ENCODE assay signal across 18 cellular contexts in genomic region chr6:24663198-24663597, GRCh38. TPM values are rescaled to one million over a fixed set of nuclear protein-coding genes. Genes with fewer than 3 reads are reported as not detected.
"Had no signal": no experiment of that assay in that cellular context is flagged by ENCODE, and none has a peak within 500 bp of the region (broad histone marks: within the 10 kb centered on the region; RNA-seq: fewer than 3 reads in every experiment).

No MANE protein-coding gene starts in this region.

- H3K9me3 ChIP-seq: lower lobe of right lung, suprapubic skin, upper lobe of left lung had no signal

- DNase-seq: amniotic stem cell; caudate nucleus; hypothalamus; kidney glomerular epithelial cell; lower lobe of right lung; stimulated activated CD4-positive, alpha-beta T cell treated with anti-CD3 and anti-CD28 coated beads, Interleukin-4, amount 100 ng/mL, for 4 hours; stimulated activated CD8-positive, alpha-beta memory T cell treated with anti-CD3 and anti-CD28 coated beads, Interleukin-4, amount 100 ng/mL, for 48 hours; stimulated activated naive CD8-positive, alpha-beta T cell treated with anti-CD3 and anti-CD28 coated beads, Interleukin-15, Interleukin-2, amounts not matched to agents 100 U/mL and 50 U/mL, for 24 hours; SW 1271; upper lobe of left lung had no signal

- H3K27me3 ChIP-seq: suprapubic skin, upper lobe of left lung had no signal

- H3K4me3 ChIP-seq: lower lobe of right lung, skin epidermis, suprapubic skin, upper lobe of left lung had no signal

- H3K4me3 Mint-ChIP-seq: activated naive CD4-positive, alpha-beta T cell treated with anti-CD3 and anti-CD28 coated beads, Interleukin-2, amount 50 U/mL, for 24 hours; mesothelial cell of epicardium; T-helper 2 cell treated with Interferon-gamma antibody and Interleukin-4, amounts not matched to agents 5 μg/mL and 100 μg/mL, for 36 hours had no signal

- H3K9me3 Mint-ChIP-seq: activated naive CD4-positive, alpha-beta T cell treated with anti-CD3 and anti-CD28 coated beads, Interleukin-2, amount 50 U/mL, for 24 hours; mesothelial cell of epicardium; T-helper 2 cell treated with Interferon-gamma antibody and Interleukin-4, amounts not matched to agents 5 μg/mL and 100 μg/mL, for 36 hours had no signal

- FAIRE-seq: colon had no signal

- H3K27ac Mint-ChIP-seq: activated naive CD4-positive, alpha-beta T cell treated with anti-CD3 and anti-CD28 coated beads, Interleukin-2, amount 50 U/mL, for 24 hours; mesothelial cell of epicardium; T-helper 2 cell treated with Interferon-gamma antibody and Interleukin-4, amounts not matched to agents 5 μg/mL and 100 μg/mL, for 36 hours had no signal

- ATAC-seq: activated CD4-positive, CD25-positive, alpha-beta regulatory T cell treated with anti-CD3 and anti-CD28 coated beads, Interleukin-2, amount 50 U/mL, for 24 hours; esophagus mucosa; lower lobe of right lung; stimulated activated naive CD8-positive, alpha-beta T cell treated with anti-CD3 and anti-CD28 coated beads, Interleukin-15, Interleukin-2, amounts not matched to agents 100 U/mL and 50 U/mL, for 24 hours had no signal

- H3K27me3 Mint-ChIP-seq: activated naive CD4-positive, alpha-beta T cell treated with anti-CD3 and anti-CD28 coated beads, Interleukin-2, amount 50 U/mL, for 24 hours had no signal

- H3K27ac ChIP-seq: lower lobe of right lung, skin epidermis, suprapubic skin had no signal

RNA-seq across cellular contexts. Expression of gene KIAA0319, which starts 17.2 kb away (rescaled TPM):
- total RNA-seq: esophagus mucosa had no signal
